Comparison of ENCODE assay signal across 22 cellular contexts in the genomic region with DNA sequence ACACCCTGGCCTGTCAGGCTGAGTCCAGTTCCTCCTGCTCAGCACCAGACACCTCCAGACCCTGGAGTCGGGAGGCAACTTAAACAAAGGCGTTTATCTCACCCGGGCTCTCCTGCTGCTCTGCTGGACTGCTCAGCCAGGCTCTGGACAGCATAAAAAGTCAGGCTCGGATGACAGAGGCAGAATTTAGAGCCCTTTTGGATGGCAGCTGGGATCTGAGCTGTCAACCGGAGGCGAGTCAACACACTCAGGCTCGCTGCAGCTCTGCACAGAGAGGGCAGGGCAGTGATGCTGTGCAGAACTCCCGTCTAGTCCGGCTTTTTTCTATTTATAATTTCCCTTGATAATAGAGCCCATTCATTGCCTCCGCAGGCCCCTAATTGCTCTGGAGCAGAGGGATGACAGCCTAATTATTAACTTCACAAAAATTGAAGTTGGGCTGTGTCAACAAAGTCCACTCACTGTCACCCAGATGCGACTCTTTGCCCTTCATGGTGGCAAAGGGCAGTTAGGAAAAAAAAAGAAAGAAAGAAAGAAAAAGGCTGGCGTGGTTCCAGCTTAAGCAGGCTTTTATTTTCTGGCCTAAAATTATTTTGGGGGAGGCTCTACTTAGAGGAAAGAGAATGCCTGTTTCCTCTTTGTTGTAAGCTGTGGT. TPM values are rescaled to one million over a fixed set of nuclear protein-coding genes. Genes with fewer than 3 reads are reported as not detected.
DNase-seq lines count a peak whose midpoint lies in the region; ATAC-seq, FAIRE-seq and TF ChIP-seq lines count a peak whose summit lies in the region.
"Had no signal": no experiment of that assay in that cellular context is flagged by ENCODE, and none has a peak within 500 bp of the region (broad histone marks: within the 10 kb centered on the region; RNA-seq: fewer than 3 reads in every experiment).

No MANE protein-coding gene starts in this region.

- H4K20me1 ChIP-seq in OCI-LY7 (ENCODE audit: insufficient read depth, low read length), result no peaks in the 10 kb centered on the region

- no peak for ATAC-seq in stimulated activated memory B cell treated with anti-CD40 and anti-IgM and Interleukin-4, amounts not matched to agents 10 μg/mL and 1 μg/mL and 100 μg/mL, for 72 hours
- ATAC-seq: activated T-cell treated with anti-CD3 and anti-CD28 coated beads, Interleukin-2, amount 50 U/mL, for 4 hours; stimulated activated naive CD8-positive, alpha-beta T cell treated with anti-CD3 and anti-CD28 coated beads, Interleukin-15, amount 100 ng/mL, for 72 hours had no signal

- H3K9me3 Mint-ChIP-seq in stimulated activated memory B cell treated with anti-CD40 and anti-IgM and Interleukin-4, amounts not matched to agents 10 μg/mL and 1 μg/mL and 100 μg/mL, for 72 hours, result no peaks in the 10 kb centered on the region
- H3K9me3 Mint-ChIP-seq: activated CD4-positive, alpha-beta T cell treated with anti-CD3 and anti-CD28 coated beads, Interleukin-2, amount 10 ng/mL, durations not matched to agents 24 days and 14 days; activated naive CD8-positive, alpha-beta T cell treated with anti-CD3 and anti-CD28 coated beads, Interleukin-2, amount 10 ng/mL, durations not matched to agents 7 days and 5 days; activated T-cell treated with anti-CD3 and anti-CD28 coated beads, Interleukin-2, amount 50 U/mL, for 4 hours; stimulated activated naive CD8-positive, alpha-beta T cell treated with anti-CD3 and anti-CD28 coated beads, Interleukin-15, amount 100 ng/mL, for 72 hours had no signal

- H3K27ac Mint-ChIP-seq in stimulated activated memory B cell treated with anti-CD40 and anti-IgM and Interleukin-4, amounts not matched to agents 10 μg/mL and 1 μg/mL and 100 μg/mL, for 72 hours, result no peak overlapping the region
- H3K27ac Mint-ChIP-seq: activated CD4-positive, alpha-beta T cell treated with anti-CD3 and anti-CD28 coated beads, Interleukin-2, amount 10 ng/mL, durations not matched to agents 24 days and 14 days; activated naive CD8-positive, alpha-beta T cell treated with anti-CD3 and anti-CD28 coated beads, Interleukin-2, amount 10 ng/mL, durations not matched to agents 7 days and 5 days; stimulated activated naive CD8-positive, alpha-beta T cell treated with anti-CD3 and anti-CD28 coated beads, Interleukin-15, amount 100 ng/mL, for 72 hours had no signal

- H3K4me1 ChIP-seq in A673 (ENCODE audit: insufficient read depth, low read length, poor library complexity, severe bottlenecking) (peaks cover 14% of the 10 kb centered on the region), kidney (ENCODE audit: control insufficient read depth in 1 of 2, insufficient read depth in 1 of 2, low read depth in 1 of 2, low read length in 2 of 2) (peaks cover 5 to 6% of the 10 kb centered on the region in 2 donors), OCI-LY7 (ENCODE audit: insufficient read depth, low read length, poor library complexity, severe bottlenecking) (no peaks in the 10 kb centered on the region)

- POLR2A ChIA-PET in A673 (lab: Charles Lee; ENCODE audit: low non-redundant PET), result no interaction called here
- POLR2A ChIA-PET in OCI-LY7 (lab: Charles Lee), result interaction anchor here (0.6 to 0.7 kb wide), 2 partner anchors 694 to 1110 kb away, joined by 3 to 4 read pairs; no protein-coding TSS in a partner anchor

- H3K4me3 ChIP-seq in A673 (ENCODE audit: low read depth, low read length, poor library complexity, severe bottlenecking), result no peak overlapping the region
- no peak overlapping the region for H3K4me3 ChIP-seq in choroid plexus epithelial cell (ENCODE audit: low read depth, low read length)
- no peak overlapping the region for H3K4me3 ChIP-seq in kidney (ENCODE audit: low read length in 2 of 2)
- no peak overlapping the region for H3K4me3 ChIP-seq in OCI-LY7 (ENCODE audit: low read depth, low read length, poor library complexity, severe bottlenecking)
- H3K4me3 ChIP-seq: lung had no signal

- intact Hi-C loops in A673 (cut with micrococcal nuclease; ENCODE audit: unreplicated experiment) (loop anchor here (5.0 to 10.0 kb wide), 2 partner anchors 813 to 1024 kb away; no protein-coding TSS in a partner anchor), kidney (cut with DNase I) (loop anchor here (5.0 kb wide), 1 partner anchor 37 kb away; the partner anchor contains the start of gene STC2), OCI-LY7 (cut with micrococcal nuclease; ENCODE audit: unreplicated experiment) (no loop called here), posterior vena cava (cut with DNase I) (loop anchor here (5.0 to 10.0 kb wide), 2 partner anchors 282 to 284 kb away; no protein-coding TSS in a partner anchor)

- H3K9me2 ChIP-seq in OCI-LY7 (ENCODE audit: insufficient read depth, low read length), result no peaks in the 10 kb centered on the region

- no peak overlapping the region for H3K27ac ChIP-seq in A673 (ENCODE audit: low read depth, low read length, poor library complexity, severe bottlenecking)
- H3K27ac ChIP-seq in kidney (ENCODE audit: low read depth in 2 of 2, low read length in 2 of 2), result no peak overlapping the region
- H3K27ac ChIP-seq in OCI-LY7 (ENCODE audit: low read depth, low read length, poor library complexity, severe bottlenecking), result no peak overlapping the region

- H3K27me3 ChIP-seq in A673 (replicated peaks; ENCODE audit: insufficient read depth, low read depth, low read length, poor library complexity), result no peaks in the 10 kb centered on the region

- H3K79me2 ChIP-seq in OCI-LY7 (ENCODE audit: insufficient read depth, low read depth, low read length), result no peaks in the 10 kb centered on the region

- peaks cover 13% of the 10 kb centered on the region for H3K4me1 Mint-ChIP-seq in stimulated activated memory B cell treated with anti-CD40 and anti-IgM and Interleukin-4, amounts not matched to agents 10 μg/mL and 1 μg/mL and 100 μg/mL, for 72 hours

- H3K27me3 Mint-ChIP-seq in stimulated activated memory B cell treated with anti-CD40 and anti-IgM and Interleukin-4, amounts not matched to agents 10 μg/mL and 1 μg/mL and 100 μg/mL, for 72 hours, result peaks cover 86% of the 10 kb centered on the region

- no peaks in the 10 kb centered on the region for H3K9me3 ChIP-seq in A673 (ENCODE audit: low read depth, low read length, poor library complexity, severe bottlenecking)
- no peaks in the 10 kb centered on the region for H3K9me3 ChIP-seq in kidney (ENCODE audit: control insufficient read depth in 1 of 2, low read length in 2 of 2)
- H3K9me3 ChIP-seq in OCI-LY7 (ENCODE audit: low read length), result no peaks in the 10 kb centered on the region

- no peak overlapping the region for H3K4me2 ChIP-seq in OCI-LY7 (ENCODE audit: low read length)

- FAIRE-seq in kidney (lab: Jason Lieb, UNC), result no peak
- FAIRE-seq: H54, RCC 7860 had no signal

- no peak overlapping the region for H2AFZ ChIP-seq in OCI-LY7 (ENCODE audit: low read length)

- CTCF ChIA-PET in A673 (lab: Charles Lee) (no interaction called here), OCI-LY7 (lab: Charles Lee; ENCODE audit: unreplicated experiment) (no interaction called here)

- BruUV-seq in A673 (replicated peaks; lab: Mats Ljungman, UMichigan) (no TSS peak), OCI-LY7 (replicated peaks; lab: Mats Ljungman, UMichigan) (no TSS peak)

- TF ChIP-seq CTCF in A673 (conservative IDR thresholded peaks at IDR 0.05; ENCODE audit: low read depth, low read length), result no peak
- TF ChIP-seq CTCF in choroid plexus epithelial cell (conservative IDR thresholded peaks at IDR 0.05; ENCODE audit: low read depth, low read length), result no peak
- TF ChIP-seq CTCF in kidney (IDR thresholded peaks at IDR 0.05; ENCODE audit: borderline replicate concordance, extremely low read depth, insufficient read depth), result no peak
- no peak for TF ChIP-seq CTCF in OCI-LY7 (conservative IDR thresholded peaks at IDR 0.05; ENCODE audit: low read length)

- no peaks in the 10 kb centered on the region for H3K36me3 ChIP-seq in A673 (ENCODE audit: insufficient read depth, low read length, poor library complexity, severe bottlenecking)
- no peaks in the 10 kb centered on the region for H3K36me3 ChIP-seq in kidney (ENCODE audit: control insufficient read depth in 1 of 2, insufficient read depth in 2 of 2, low read length in 2 of 2)
- no peaks in the 10 kb centered on the region for H3K36me3 ChIP-seq in OCI-LY7 (ENCODE audit: insufficient read depth, low read length)

- H3K9ac ChIP-seq in kidney (ENCODE audit: low read length in 2 of 2), result no peak overlapping the region

- H3K4me3 Mint-ChIP-seq in stimulated activated memory B cell treated with anti-CD40 and anti-IgM and Interleukin-4, amounts not matched to agents 10 μg/mL and 1 μg/mL and 100 μg/mL, for 72 hours, result no peak overlapping the region
- H3K4me3 Mint-ChIP-seq: activated CD4-positive, alpha-beta T cell treated with anti-CD3 and anti-CD28 coated beads, Interleukin-2, amount 10 ng/mL, durations not matched to agents 24 days and 14 days; activated naive CD8-positive, alpha-beta T cell treated with anti-CD3 and anti-CD28 coated beads, Interleukin-2, amount 10 ng/mL, durations not matched to agents 7 days and 5 days; activated T-cell treated with anti-CD3 and anti-CD28 coated beads, Interleukin-2, amount 50 U/mL, for 4 hours; stimulated activated naive CD8-positive, alpha-beta T cell treated with anti-CD3 and anti-CD28 coated beads, Interleukin-15, amount 100 ng/mL, for 72 hours had no signal

- H3K36me3 Mint-ChIP-seq in stimulated activated memory B cell treated with anti-CD40 and anti-IgM and Interleukin-4, amounts not matched to agents 10 μg/mL and 1 μg/mL and 100 μg/mL, for 72 hours, result no peaks in the 10 kb centered on the region

- DNase-seq in A673 (ENCODE audit: low spot score) (peak; percentile 38), NCI-H2227 (lab: John Stamatoyannopoulos, UW; ENCODE audit: unreplicated experiment) (peak; percentile 42), choroid plexus epithelial cell (ENCODE audit: low read depth) (peak; percentile 45), kidney (peak; percentile 32), OCI-LY7 (ENCODE audit: low spot score) (no peak), KG1 (lab: John Stamatoyannopoulos, UW) (no peak), posterior vena cava (ENCODE audit: low spot score) (no peak)
- DNase-seq: ACHN; activated CD4-positive, alpha-beta T cell treated with anti-CD3 and anti-CD28 coated beads, Interleukin-2, amount 10 ng/mL, durations not matched to agents 24 days and 14 days; activated naive CD8-positive, alpha-beta T cell treated with anti-CD3 and anti-CD28 coated beads, Interleukin-2, amount 10 ng/mL, durations not matched to agents 7 days and 5 days; activated T-cell treated with anti-CD3 and anti-CD28 coated beads, Interleukin-2, amount 50 U/mL, for 4 hours; DMS 273 treated with DMSO at 0.1 percent for 48 hours; NCI-H1092; NCI-H510A treated with DMSO at 0.1 percent for 48 hours; stimulated activated naive CD8-positive, alpha-beta T cell treated with anti-CD3 and anti-CD28 coated beads, Interleukin-15, amount 100 ng/mL, for 72 hours had no signal

RNA-seq across cellular contexts. Expression of gene STC2, which starts 37.6 kb away (rescaled TPM):
- total RNA-seq in A673 (2021) (19.2 and 21.4 TPM in 2 replicates), kidney (2.7 TPM), OCI-LY7 (2022) (not detected in 2 replicates), posterior vena cava (10 to 100 TPM in 1 of 2 donors, 1 to 10 TPM in 1; 4.2 to 16.6 TPM)
- polyA plus RNA-seq in kidney (ENCODE audit: insufficient read depth, low read depth, low replicate concordance), result 2.1 TPM
- total RNA-seq in OCI-LY7 (2014; rRNA removed; shearing (Covaris generic)), result not detected in 2 replicates

RNA-seq across cellular contexts. Expression of gene NKX2-5, which starts 55.6 kb away (rescaled TPM):
- total RNA-seq in A673 (2021), result 10.6 and 12.5 TPM in 2 replicates
- not detected for total RNA-seq in kidney
- not detected for polyA plus RNA-seq in kidney (ENCODE audit: insufficient read depth, low read depth, low replicate concordance)
- total RNA-seq in OCI-LY7 (2014; rRNA removed; shearing (Covaris generic)), result not detected in 2 replicates
- not detected in 2 replicates for total RNA-seq in OCI-LY7 (2022)
- total RNA-seq in posterior vena cava, result not detected
- total RNA-seq: activated CD4-positive, alpha-beta T cell treated with anti-CD3 and anti-CD28 coated beads, Interleukin-2, amount 10 ng/mL, durations not matched to agents 24 days and 14 days; activated naive CD8-positive, alpha-beta T cell treated with anti-CD3 and anti-CD28 coated beads, Interleukin-2, amount 10 ng/mL, durations not matched to agents 7 days and 5 days; activated T-cell treated with anti-CD3 and anti-CD28 coated beads, Interleukin-2, amount 50 U/mL, for 4 hours; cerebellum; epithelial cell of proximal tubule; lung; T-helper 2 cell treated with Interferon-gamma antibody and Interleukin-4, amounts not matched to agents 100 ng/mL and 5 ng/mL, for 36 hours had no signal
- polyA plus RNA-seq: lung had no signal

Comparison
In these comparisons a context has a peak if more than half of its experiments do, and no peak if none do; other contexts are left out.
1. DNase-seq: peak in A673 (single experiment), NCI-H2227 (single experiment), choroid plexus epithelial cell (single experiment) and kidney (single experiment); none in OCI-LY7 (single experiment), KG1 (single experiment) and posterior vena cava (single experiment).